22 cellular contexts compared by ENCODE assay signal in the genomic region with DNA sequence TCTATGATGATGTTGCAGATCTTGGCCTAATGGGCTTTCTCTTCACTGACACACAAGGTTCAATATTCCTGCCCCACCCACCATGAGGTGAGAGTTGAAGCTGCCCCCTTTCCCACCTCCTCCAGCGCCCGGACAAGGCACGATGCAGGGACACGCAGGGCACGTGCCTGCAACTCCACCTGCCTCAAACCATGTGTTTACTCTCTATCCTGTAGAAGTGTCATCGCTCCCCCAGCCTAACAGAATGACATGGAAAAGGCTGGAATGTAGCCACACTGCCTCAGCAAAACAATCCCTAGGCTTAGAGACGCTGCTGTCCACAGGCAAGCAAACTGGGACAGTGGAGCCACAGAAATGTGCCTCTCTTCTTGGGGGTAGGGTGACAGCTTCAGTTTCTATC.
"Had no signal": no experiment of that assay in that cellular context is flagged by ENCODE, and none has a peak within 500 bp of the region (broad histone marks: within the 10 kb centered on the region; RNA-seq: fewer than 3 reads in every experiment).

No MANE protein-coding gene starts in this region.

- ATAC-seq: foreskin keratinocyte, T-cell had no signal

- H3K27me3 ChIP-seq: foreskin keratinocyte, neutrophil, right lobe of liver had no signal

- H3K9me3 Mint-ChIP-seq: activated naive CD8-positive, alpha-beta T cell treated with anti-CD3 and anti-CD28 coated beads for 36 hours; brain; central memory CD8-positive, alpha-beta T cell; T-cell had no signal

- H3K27me3 Mint-ChIP-seq: activated naive CD8-positive, alpha-beta T cell treated with anti-CD3 and anti-CD28 coated beads for 36 hours; brain; central memory CD8-positive, alpha-beta T cell; naive B cell; T-cell had no signal

- H3K27ac ChIP-seq: foreskin keratinocyte, neutrophil, prostate gland, right lobe of liver, stomach, thoracic aorta had no signal

- DNase-seq: activated CD4-positive, CD25-positive, alpha-beta regulatory T cell treated with anti-CD3 and anti-CD28 coated beads, Interleukin-2, amount 50 U/mL, for 72 hours; activated gamma-delta T cell treated with Interleukin-2 at 50 U/mL for 16 hours; activated naive CD8-positive, alpha-beta T cell treated with anti-CD3 and anti-CD28 coated beads for 36 hours; activated T-cell treated with anti-CD3 and anti-CD28 coated beads, Interleukin-2, amount 50 U/mL, for 1 hour; cortex of kidney; effector CD8-positive, alpha-beta T cell; foreskin keratinocyte; glutamatergic neuron; kidney glomerular epithelial cell; naive B cell; right lobe of liver; SK-N-SH; stimulated activated CD4-positive, alpha-beta T cell treated with anti-CD3 and anti-CD28 coated beads, Interleukin-12 subunit alpha, Interleukin-12 subunit beta, amount 100 ng/mL, for 4 hours; stimulated activated CD4-positive, alpha-beta T cell treated with anti-CD3 and anti-CD28 coated beads, Interleukin-2, amount 100 ng/mL, for 24 hours; stomach; T-cell; T-helper 9 cell had no signal

- H3K27ac Mint-ChIP-seq: activated naive CD8-positive, alpha-beta T cell treated with anti-CD3 and anti-CD28 coated beads for 36 hours; naive B cell; T-cell had no signal

- H3K4me1 ChIP-seq: foreskin keratinocyte, prostate gland, right lobe of liver, stomach had no signal

- H3K4me3 Mint-ChIP-seq: activated naive CD8-positive, alpha-beta T cell treated with anti-CD3 and anti-CD28 coated beads for 36 hours; central memory CD8-positive, alpha-beta T cell; T-cell had no signal

- H3K4me1 Mint-ChIP-seq: activated naive CD8-positive, alpha-beta T cell treated with anti-CD3 and anti-CD28 coated beads for 36 hours; central memory CD8-positive, alpha-beta T cell; naive B cell; T-cell had no signal

- H3K4me2 ChIP-seq: SK-N-SH had no signal

- H3K9me3 ChIP-seq: neutrophil, prostate gland, right lobe of liver, SK-N-SH, stomach, thoracic aorta had no signal

- H3K4me3 ChIP-seq: prostate gland, right lobe of liver, stomach, thoracic aorta had no signal

- H3K36me3 ChIP-seq: neutrophil, prostate gland, right lobe of liver, stomach, thoracic aorta had no signal

- H3K36me3 Mint-ChIP-seq: activated naive CD8-positive, alpha-beta T cell treated with anti-CD3 and anti-CD28 coated beads for 36 hours; brain; naive B cell; T-cell had no signal
